8 cellular contexts compared by ENCODE assay signal in genomic region chr3:180036092-180036677, GRCh38. TPM values are rescaled to one million over a fixed set of nuclear protein-coding genes. Genes with fewer than 3 reads are reported as not detected.
DNase-seq lines count a peak whose midpoint lies in the region; ATAC-seq and TF ChIP-seq lines count a peak whose summit lies in the region.

No MANE protein-coding gene starts in this region.

- DNase-seq in astrocyte of the spinal cord (ENCODE audit: low read depth, low spot score) (no peak), skeletal muscle cell (ENCODE audit: low read depth) (no peak), GOT3 (lab: John Stamatoyannopoulos, UW) (no peak), thyroid gland (no peak), DMS153 (lab: John Stamatoyannopoulos, UW) (no peak)

- TF ChIP-seq CTCF in astrocyte of the spinal cord (IDR thresholded peaks at IDR 0.05; ENCODE audit: low read depth, low read length) (no peak), thyroid gland (IDR thresholded peaks at IDR 0.05) (no peak)

- H3K4me3 ChIP-seq in HUES6 (ENCODE audit: low read depth, low read length) = peak overlapping the region; percentile 88
- H3K4me3 ChIP-seq in astrocyte of the spinal cord (ENCODE audit: low read depth, low read length) = peak overlapping the region; percentile 40
- peak overlapping the region; percentile 49 for H3K4me3 ChIP-seq in skeletal muscle cell (ENCODE audit: low read depth, low read length)
- no peak overlapping the region for H3K4me3 ChIP-seq in thyroid gland (replicated peaks in 1 of 3)

- H3K27ac ChIP-seq in HUES6 (ENCODE audit: low read depth, low read length) (no peak overlapping the region), thyroid gland (no peak overlapping the region)

- peak overlapping the region; percentile 6 for H3K9ac ChIP-seq in HUES6 (ENCODE audit: low read length)

- H3K4me1 ChIP-seq in HUES6 (ENCODE audit: control insufficient read depth, insufficient read depth, low read length) (peaks cover 10% of the 10 kb centered on the region; the same call in 1 of the 2 replicates), thyroid gland (peaks cover 0 to 7% of the 10 kb centered on the region in 2 donors)

- ATAC-seq in GM18502 (IDR thresholded peaks at IDR 0.05; ENCODE audit: poor library complexity, unreplicated experiment) (peak; percentile 59), GM21423 (IDR thresholded peaks at IDR 0.05; ENCODE audit: unreplicated experiment) (peak; percentile 56)

- no peaks in the 10 kb centered on the region for H3K9me3 ChIP-seq in HUES6 (ENCODE audit: control insufficient read depth, insufficient read depth, low read depth, low read length)
- H3K9me3 ChIP-seq in thyroid gland = no peaks in the 10 kb centered on the region

- intact Hi-C loops in thyroid gland (cut with DNase I) = no loop called here

- 2% methylated on average over 16 of the region's 16 CpGs for WGBS in thyroid gland, 2 donors

- TF ChIP-seq POLR2A in thyroid gland (IDR thresholded peaks at IDR 0.05) = no peak

- peaks cover 40% of the 10 kb centered on the region for H3K27me3 ChIP-seq in HUES6 (ENCODE audit: control insufficient read depth, insufficient read depth, low read length)
- H3K27me3 ChIP-seq in thyroid gland = no peaks in the 10 kb centered on the region

- H3K36me3 ChIP-seq in HUES6 (ENCODE audit: control insufficient read depth, insufficient read depth, low read length) = no peaks in the 10 kb centered on the region
- H3K36me3 ChIP-seq in thyroid gland = no peaks in the 10 kb centered on the region

- in situ Hi-C loops in astrocyte of the spinal cord (cut with HindIII; ENCODE audit: low sequenced_read_pairs) = no loop called here

RNA-seq across cellular contexts. Expression of gene PEX5L, which starts 0.6 kb away (rescaled TPM):
- total RNA-seq in thyroid gland = 1 to 10 TPM in 1 of 4 donors, under 1 TPM in 1, not detected in 2; 0.13 to 2.0 TPM

Comparison
In these comparisons a context has a peak if more than half of its experiments do, and no peak if none do; other contexts are left out.
1. H3K4me3 ChIP-seq: peak in HUES6 (single experiment), astrocyte of the spinal cord (single experiment) and skeletal muscle cell (single experiment); none in thyroid gland (0 of 3).